In genomic region chrX:120560842-120561633, GRCh38 we compare ENCODE assay signal across 8 cellular contexts. TPM values are rescaled to one million over a fixed set of nuclear protein-coding genes. Genes with fewer than 3 reads are reported as not detected.
DNase-seq lines count a peak whose midpoint lies in the region; ATAC-seq, FAIRE-seq and TF ChIP-seq lines count a peak whose summit lies in the region.

TSS of gene CUL4B (minus strand) at chrX:120560962. CDS start at chrX:120560638, 324 bp downstream.

- peak within 1 kb of the TSS; percentile 7 for H2AFZ ChIP-seq in hepatocyte

- H3K9me3 ChIP-seq in hepatocyte (ENCODE audit: low read depth) = no peaks in the 10 kb centered on the region

- WGBS in hepatocyte (ENCODE audit: low lambda C conversion rate, missing lambda C conversion rate) = 41% methylated on average over 26 of the region's 54 CpGs

- FAIRE-seq in D721Med (lab: Jason Lieb, UNC) = no peak

- H3K27me3 ChIP-seq in hepatocyte = no peaks in the 10 kb centered on the region

- H3K4me1 ChIP-seq in hepatocyte (ENCODE audit: insufficient read depth) = peaks cover 4% of the 10 kb centered on the region

- no peaks in the 10 kb centered on the region for H3K9me2 ChIP-seq in hepatocyte (replicated peaks; ENCODE audit: insufficient read depth)

- TF ChIP-seq CTCF in hepatocyte (IDR thresholded peaks at IDR 0.05; ENCODE audit: poor library complexity) (no peak), D721Med (IDR thresholded peaks at IDR 0.05; ENCODE audit: insufficient read depth, missing control alignments) (no peak)

- H3K79me2 ChIP-seq in hepatocyte = peaks cover 37% of the 10 kb centered on the region

- H3K36me3 ChIP-seq in hepatocyte (replicated peaks; ENCODE audit: insufficient read depth, low read depth) = no peaks in the 10 kb centered on the region

- H3K27ac ChIP-seq in hepatocyte = peak within 1 kb of the TSS; percentile 99

- peak within 1 kb of the TSS; percentile 50 for H3K4me3 ChIP-seq in hepatocyte

- H4K20me1 ChIP-seq in hepatocyte (ENCODE audit: insufficient read depth, poor library complexity, severe bottlenecking) = peaks cover 8% of the 10 kb centered on the region

- ATAC-seq in GM18508 (IDR thresholded peaks at IDR 0.05; ENCODE audit: insufficient read depth, unreplicated experiment) = peak; percentile 49
- peak; percentile 82 for ATAC-seq in HG03025 (IDR thresholded peaks at IDR 0.05; ENCODE audit: low FRiP score, unreplicated experiment)

- peak; percentile 99 for DNase-seq in NCI-H2081 (lab: John Stamatoyannopoulos, UW)
- peak; percentile 78 for DNase-seq in T1000 (lab: John Stamatoyannopoulos, UW)
- DNase-seq in astrocyte of the hippocampus (ENCODE audit: low read depth, low spot score) = peak; percentile 96
- peak; percentile 95 for DNase-seq in hepatocyte (ENCODE audit: low spot score)
- DNase-seq in retina = peak; percentile 84
- no peak for DNase-seq in D721Med (ENCODE audit: insufficient read length, low spot score)

- H3K4me2 ChIP-seq in hepatocyte = peak within 1 kb of the TSS; percentile 76

RNA-seq across cellular contexts. Expression of gene CUL4B, which starts in this region (rescaled TPM):
- total RNA-seq in hepatocyte = 46.4 and 50.5 TPM in 2 replicates
- polyA plus RNA-seq in hepatocyte = 15.5 and 16.9 TPM in 2 replicates
